ENCODE assay signal across 10 cellular contexts in the genomic region with DNA sequence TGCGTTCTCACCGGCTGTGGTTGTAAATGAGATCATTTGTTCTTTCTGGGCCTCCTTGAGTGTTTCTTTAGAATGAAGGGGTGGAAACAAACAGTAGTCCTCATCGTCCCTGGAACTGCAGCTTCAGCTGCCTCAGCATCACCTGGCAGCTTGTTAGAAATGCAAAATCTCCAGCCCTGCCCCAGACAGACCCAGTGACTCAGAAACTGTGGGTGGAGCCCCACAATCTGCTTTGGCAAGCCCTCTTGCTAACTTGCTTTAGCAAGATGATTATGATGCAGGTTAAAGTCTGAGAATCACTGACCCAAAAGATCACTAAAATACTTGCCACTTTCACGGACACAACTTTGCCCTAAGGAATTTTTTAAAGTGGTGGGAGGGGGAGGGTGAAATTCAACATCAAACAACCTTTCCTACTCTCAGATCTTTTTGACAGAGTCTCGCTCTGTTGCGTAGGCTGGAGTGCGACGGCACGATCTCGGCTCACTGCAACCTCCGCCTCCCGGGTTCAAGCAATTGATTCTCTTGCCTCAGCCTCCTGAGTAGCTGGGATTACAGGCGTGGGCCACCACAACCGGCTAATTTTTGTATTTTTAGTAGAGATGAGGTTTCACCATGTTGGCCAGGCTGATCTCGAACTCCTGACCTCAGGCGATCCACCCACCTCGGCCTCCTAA.
DNase-seq lines count a peak whose midpoint lies in the region; ATAC-seq and TF ChIP-seq lines count a peak whose summit lies in the region.
"Had no signal": no experiment of that assay in that cellular context is flagged by ENCODE, and none has a peak within 500 bp of the region (broad histone marks: within the 10 kb centered on the region; RNA-seq: fewer than 3 reads in every experiment).

No MANE protein-coding gene starts in this region.

- H3K27me3 Mint-ChIP-seq in glutamatergic neuron (ENCODE audit: unreplicated experiment) = no peaks in the 10 kb centered on the region
- peaks cover 2% of the 10 kb centered on the region for H3K27me3 Mint-ChIP-seq in activated T-cell treated with anti-CD3 and anti-CD28 coated beads, Interleukin-2, amount 50 U/mL, for 4 hours (ENCODE audit: low read depth)

- H3K4me1 Mint-ChIP-seq in glutamatergic neuron (ENCODE audit: low read depth, unreplicated experiment) = peaks cover 27% of the 10 kb centered on the region
- no peaks in the 10 kb centered on the region for H3K4me1 Mint-ChIP-seq in activated T-cell treated with anti-CD3 and anti-CD28 coated beads, Interleukin-2, amount 50 U/mL, for 4 hours (ENCODE audit: low read depth)
- H3K4me1 Mint-ChIP-seq: stimulated activated memory B cell treated with anti-CD40 and anti-IgM and Interleukin-4, amounts not matched to agents 10 μg/mL and 1 μg/mL and 100 μg/mL, for 72 hours had no signal

- TF ChIP-seq CTCF in glutamatergic neuron (IDR thresholded peaks at IDR 0.05; ENCODE audit: partially characterized antibody, unreplicated experiment) = no peak

- DNase-seq in AG20443 (ENCODE audit: low spot score) (peak; percentile 61), NT2/D1 (ENCODE audit: low read depth, low spot score) (peak; percentile 82), glutamatergic neuron (no peak), middle frontal gyrus (ENCODE audit: extremely low spot score, low spot score) (peak; percentile 39), SKM-1 (lab: John Stamatoyannopoulos, UW; ENCODE audit: unreplicated experiment) (no peak), MV-4-11 (lab: John Stamatoyannopoulos, UW) (no peak), SHP77 treated with DMSO at 0.1 percent for 48 hours (lab: John Stamatoyannopoulos, UW) (no peak)
- DNase-seq in activated T-cell treated with anti-CD3 and anti-CD28 coated beads, Interleukin-2, amount 50 U/mL, for 4 hours = no peak
- DNase-seq: foreskin melanocyte had no signal

- H3K4me3 Mint-ChIP-seq in glutamatergic neuron (ENCODE audit: unreplicated experiment) = peak overlapping the region; percentile 32
- H3K4me3 Mint-ChIP-seq in activated T-cell treated with anti-CD3 and anti-CD28 coated beads, Interleukin-2, amount 50 U/mL, for 4 hours = no peak overlapping the region
- H3K4me3 Mint-ChIP-seq: stimulated activated memory B cell treated with anti-CD40 and anti-IgM and Interleukin-4, amounts not matched to agents 10 μg/mL and 1 μg/mL and 100 μg/mL, for 72 hours had no signal

- peak overlapping the region; percentile 39 for H3K9ac ChIP-seq in NT2/D1 (ENCODE audit: insufficient read length, low read depth)

- no peaks in the 10 kb centered on the region for H3K4me1 ChIP-seq in NT2/D1 (ENCODE audit: insufficient read depth, insufficient read length)

- no peak for ATAC-seq in activated T-cell treated with anti-CD3 and anti-CD28 coated beads, Interleukin-2, amount 50 U/mL, for 4 hours
- ATAC-seq: stimulated activated memory B cell treated with anti-CD40 and anti-IgM and Interleukin-4, amounts not matched to agents 10 μg/mL and 1 μg/mL and 100 μg/mL, for 72 hours had no signal

- H3K27ac Mint-ChIP-seq in glutamatergic neuron (ENCODE audit: unreplicated experiment) = no peak overlapping the region
- H3K27ac Mint-ChIP-seq: stimulated activated memory B cell treated with anti-CD40 and anti-IgM and Interleukin-4, amounts not matched to agents 10 μg/mL and 1 μg/mL and 100 μg/mL, for 72 hours had no signal

- no peaks in the 10 kb centered on the region for H3K36me3 ChIP-seq in NT2/D1 (ENCODE audit: insufficient read depth, insufficient read length, low read length)

- peak overlapping the region; percentile 25 for H3K4me3 ChIP-seq in NT2/D1 (ENCODE audit: insufficient read length, low read depth)

- no peaks in the 10 kb centered on the region for H3K9me3 ChIP-seq in NT2/D1 (ENCODE audit: insufficient read depth, low read length)

- H3K9me3 Mint-ChIP-seq in glutamatergic neuron (ENCODE audit: unreplicated experiment) = peaks cover 3% of the 10 kb centered on the region
- H3K9me3 Mint-ChIP-seq in activated T-cell treated with anti-CD3 and anti-CD28 coated beads, Interleukin-2, amount 50 U/mL, for 4 hours = no peaks in the 10 kb centered on the region
- H3K9me3 Mint-ChIP-seq: stimulated activated memory B cell treated with anti-CD40 and anti-IgM and Interleukin-4, amounts not matched to agents 10 μg/mL and 1 μg/mL and 100 μg/mL, for 72 hours had no signal

- H3K27me3 ChIP-seq in NT2/D1 (ENCODE audit: insufficient read depth, insufficient read length) = no peaks in the 10 kb centered on the region

- H3K36me3 Mint-ChIP-seq in glutamatergic neuron (ENCODE audit: unreplicated experiment) = no peaks in the 10 kb centered on the region
- H3K36me3 Mint-ChIP-seq in activated T-cell treated with anti-CD3 and anti-CD28 coated beads, Interleukin-2, amount 50 U/mL, for 4 hours (ENCODE audit: insufficient read depth) = no peaks in the 10 kb centered on the region
- H3K36me3 Mint-ChIP-seq: stimulated activated memory B cell treated with anti-CD40 and anti-IgM and Interleukin-4, amounts not matched to agents 10 μg/mL and 1 μg/mL and 100 μg/mL, for 72 hours had no signal

Comparison
In these comparisons a context has a peak if more than half of its experiments do, and no peak if none do; other contexts are left out.
1. DNase-seq: peak in AG20443 (single experiment), NT2/D1 (single experiment) and middle frontal gyrus (single experiment); none in glutamatergic neuron (single experiment), activated T-cell treated with anti-CD3 and anti-CD28 coated beads, Interleukin-2, amount 50 U/mL, for 4 hours (single experiment), SKM-1 (single experiment), MV-4-11 (single experiment) and SHP77 treated with DMSO at 0.1 percent for 48 hours (single experiment).